In genomic region chr2:54550523-54550922, GRCh38 we compare ENCODE assay signal across 18 cellular contexts.
DNase-seq lines count a peak whose midpoint lies in the region; ATAC-seq, FAIRE-seq and TF ChIP-seq lines count a peak whose summit lies in the region.
"Had no signal": no experiment of that assay in that cellular context is flagged by ENCODE, and none has a peak within 500 bp of the region (broad histone marks: within the 10 kb centered on the region; RNA-seq: fewer than 3 reads in every experiment).

No MANE protein-coding gene starts in this region.

- POLR2A ChIA-PET in PC-9 (lab: Charles Lee; ENCODE audit: unreplicated experiment), result interaction anchor here (0.5 to 0.9 kb wide), 5 partner anchors 12 to 1420 kb away, joined by 3 to 13 read pairs (median 4); no protein-coding TSS in a partner anchor

- H3K4me1 Mint-ChIP-seq in Calu3 (ENCODE audit: low read depth, unreplicated experiment), result peaks cover 79% of the 10 kb centered on the region

- no peaks in the 10 kb centered on the region for H3K9me2 ChIP-seq in PC-9 (ENCODE audit: insufficient read depth)

- no peak for DNase-seq in Calu3
- no peak for DNase-seq in PC-9
- no peak for DNase-seq in left ventricle myocardium superior
- DNase-seq in small intestine, result no peak
- no peak for DNase-seq in aorta
- no peak for DNase-seq in cortex of kidney (lab: John Stamatoyannopoulos, UW)
- no peak for DNase-seq in Ammon's horn (ENCODE audit: low spot score)
- DNase-seq: activated CD8-positive, alpha-beta memory T cell treated with anti-CD3 and anti-CD28 coated beads for 24 hours; activated naive CD4-positive, alpha-beta T cell treated with anti-CD3 and anti-CD28 coated beads, Interleukin-2, amount 50 U/mL, for 16 hours; activated T-cell treated with anti-CD3 and anti-CD28 coated beads, Interleukin-2, amount 50 U/mL, for 48 hours; Kasumi-1; NCI-H1092; NCI-H2081; NCI-H446 had no signal

- H3K27me3 ChIP-seq in PC-9 (ENCODE audit: insufficient read depth, low read depth) (no peaks in the 10 kb centered on the region), small intestine (ENCODE audit: control insufficient read depth in 2 of 2, insufficient read depth in 2 of 2, low read length in 2 of 2) (no peaks in the 10 kb centered on the region), aorta (ENCODE audit: control insufficient read depth in 1 of 2, insufficient read depth in 2 of 2, low read length in 1 of 2) (no peaks in the 10 kb centered on the region)
- H3K27me3 ChIP-seq: ascending aorta had no signal

- no peak overlapping the region for H3K4me3 ChIP-seq in PC-9
- H3K4me3 ChIP-seq in small intestine (ENCODE audit: low read depth in 1 of 2, low read length in 2 of 2), result no peak overlapping the region
- H3K4me3 ChIP-seq in aorta (ENCODE audit: low read length in 2 of 2), result no peak overlapping the region
- H3K4me3 ChIP-seq: ascending aorta had no signal

- peak overlapping the region; percentile 20 for H3K27ac ChIP-seq in PC-9
- peak overlapping the region; percentile 62 to 66 for H3K27ac ChIP-seq in small intestine (ENCODE audit: low read depth in 1 of 2, low read length in 1 of 2)
- no peak overlapping the region for H3K27ac ChIP-seq in aorta (ENCODE audit: low read depth in 1 of 2, low read length in 2 of 2)
- H3K27ac ChIP-seq: ascending aorta had no signal

- H3K36me3 ChIP-seq in PC-9 (ENCODE audit: low read depth) (no peaks in the 10 kb centered on the region), small intestine (ENCODE audit: control insufficient read depth in 2 of 2, insufficient read depth in 2 of 2, low read length in 2 of 2) (no peaks in the 10 kb centered on the region), aorta (ENCODE audit: control insufficient read depth in 1 of 2, insufficient read depth in 2 of 2, low read length in 1 of 2) (no peaks in the 10 kb centered on the region)
- H3K36me3 ChIP-seq: ascending aorta had no signal

- H3K36me3 Mint-ChIP-seq in Calu3 (ENCODE audit: insufficient read depth, unreplicated experiment), result peaks cover 22% of the 10 kb centered on the region

- BruUV-seq in Calu3 (replicated peaks; lab: Mats Ljungman, UMichigan) (no TSS peak), PC-9 (replicated peaks; lab: Mats Ljungman, UMichigan) (no TSS peak)

- peaks cover 35% of the 10 kb centered on the region for H3F3A ChIP-seq in PC-9 (ENCODE audit: insufficient read depth, low read depth)

- no peak overlapping the region for H2AFZ ChIP-seq in PC-9

- peak overlapping the region; percentile 74 for H3K27ac Mint-ChIP-seq in Calu3 (ENCODE audit: unreplicated experiment)

- no peak for TF ChIP-seq CTCF in Calu3 (IDR thresholded peaks at IDR 0.05; ENCODE audit: unreplicated experiment)
- TF ChIP-seq CTCF in PC-9 (conservative IDR thresholded peaks at IDR 0.05), result no peak

- peak overlapping the region; percentile 5 for H3K4me3 Mint-ChIP-seq in Calu3 (ENCODE audit: low read depth, unreplicated experiment)
- H3K4me3 Mint-ChIP-seq: endodermal cell had no signal

- H3K9me3 Mint-ChIP-seq in Calu3 (ENCODE audit: low read depth, unreplicated experiment), result no peaks in the 10 kb centered on the region
- H3K9me3 Mint-ChIP-seq: endodermal cell had no signal

- WGBS in small intestine, 3 donors, result 15 to 56% (median 31%) methylated on average over 2 of the region's 2 CpGs
- 47 to 48% methylated on average over 2 of the region's 2 CpGs for WGBS in aorta, 2 donors

- H3K79me2 ChIP-seq in PC-9 (ENCODE audit: low read depth), result 0 out of 2 replicates have a peak, but pooled peaks cover 8% of the 10 kb centered on the region

- peaks cover 56% of the 10 kb centered on the region for H3K4me1 ChIP-seq in PC-9 (replicated peaks; ENCODE audit: insufficient read depth)
- H3K4me1 ChIP-seq in small intestine (ENCODE audit: control insufficient read depth in 2 of 2, insufficient read depth in 1 of 2, low read depth in 1 of 2, low read length in 1 of 2), result peaks cover 17 to 21% of the 10 kb centered on the region in 2 donors
- H3K4me1 ChIP-seq in aorta (ENCODE audit: control insufficient read depth in 1 of 2, insufficient read depth in 2 of 2, low read length in 2 of 2), result peaks cover 2 to 3% of the 10 kb centered on the region in 2 donors

- H3K4me2 ChIP-seq in PC-9, result peak overlapping the region; percentile 52

- CTCF ChIA-PET in Calu3 (lab: Charles Lee), result interaction anchor here (1.4 to 1.7 kb wide), 2 partner anchors 19 to 26 kb away, joined by 5 to 6 read pairs; no protein-coding TSS in a partner anchor
- CTCF ChIA-PET in PC-9 (lab: Charles Lee), result no interaction called here

- no peaks in the 10 kb centered on the region for H3K27me3 Mint-ChIP-seq in Calu3 (ENCODE audit: unreplicated experiment)

- H4K20me1 ChIP-seq in PC-9 (ENCODE audit: insufficient read depth), result no peaks in the 10 kb centered on the region

- ATAC-seq in left ventricle myocardium superior, result peak; percentile 66
- no peak for ATAC-seq in aorta (ENCODE audit: low FRiP score)
- ATAC-seq in GM19395 (IDR thresholded peaks at IDR 0.05; ENCODE audit: unreplicated experiment), result no peak

- intact Hi-C loops in Calu3 (cut with micrococcal nuclease; ENCODE audit: unreplicated experiment) (no loop called here), PC-9 (cut with micrococcal nuclease; ENCODE audit: unreplicated experiment) (loop anchor here (1.0 to 2.0 kb wide), 3 partner anchors 18 to 50 kb away; no protein-coding TSS in a partner anchor), left ventricle myocardium superior (cut with micrococcal nuclease) (no loop called here), aorta (cut with DNase I) (no loop called here)

- H3K9me3 ChIP-seq in PC-9 (ENCODE audit: insufficient read depth, low read depth) (no peaks in the 10 kb centered on the region), small intestine (ENCODE audit: control insufficient read depth, low read depth) (no peaks in the 10 kb centered on the region), aorta (ENCODE audit: control insufficient read depth, low read length) (no peaks in the 10 kb centered on the region)
- H3K9me3 ChIP-seq: ascending aorta had no signal

- no peak for FAIRE-seq in small intestine (lab: Jason Lieb, UNC)
- FAIRE-seq: H54 had no signal

Comparison
In these comparisons a context has a peak if more than half of its experiments do, and no peak if none do; other contexts are left out.
1. H3K27ac ChIP-seq: peak in PC-9 (single experiment) and small intestine (2 of 2); none in aorta (0 of 2).